In the genomic region with DNA sequence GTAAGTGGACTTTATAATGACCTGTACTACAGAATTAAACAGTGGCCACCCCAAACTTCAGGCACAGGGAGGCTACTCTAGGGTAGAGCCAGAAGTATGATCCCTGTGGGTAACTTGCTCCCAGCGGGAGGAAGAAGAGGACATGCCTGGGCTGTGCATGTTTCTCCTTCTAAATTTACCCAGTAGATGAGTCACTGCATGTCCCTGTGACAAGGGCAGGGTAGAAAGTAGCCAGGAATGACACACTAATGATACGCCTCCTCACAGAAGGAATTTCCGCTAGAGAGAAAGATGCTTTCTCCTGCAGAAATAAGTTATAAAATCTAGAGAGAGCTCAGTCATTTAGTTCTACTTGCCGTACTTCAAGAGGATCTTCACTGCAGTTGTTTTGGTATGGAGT, we compare ENCODE assay signal across 2 cellular contexts.
A peak's percentile ranks its signal among the peaks of the same experiment; 100 is the strongest.
TF ChIP-seq lines count a peak whose summit lies in the region.

No MANE protein-coding gene starts in this region.

TF ChIP-seq in HEK293, 187 proteins besides CTCF, POLR2A, EP300 and RAD21 (continued from another document):
- TF ChIP-seq PRDM1 (tag by site-specific recombination; IDR thresholded peaks at IDR 0.05): peak; percentile 68

TF ChIP-seq in K562, 482 proteins besides CTCF, POLR2A, EP300 and RAD21 (continued from another document):
- TF ChIP-seq, protein P1, sequence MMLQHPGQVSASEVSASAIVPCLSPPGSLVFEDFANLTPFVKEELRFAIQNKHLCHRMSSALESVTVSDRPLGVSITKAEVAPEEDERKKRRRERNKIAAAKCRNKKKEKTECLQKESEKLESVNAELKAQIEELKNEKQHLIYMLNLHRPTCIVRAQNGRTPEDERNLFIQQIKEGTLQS (IDR thresholded peaks at IDR 0.05): peak; percentile 55; the same call in 1 of the 2 replicates
- TF ChIP-seq, protein P1 (CRISPR knock-in tag; conservative IDR thresholded peaks at IDR 0.05): no peak
- TF ChIP-seq RFX5 (IDR thresholded peaks at IDR 0.05; ENCODE audit: low read depth, low read length) (no peak), LCOR (CRISPR knock-in tag; IDR thresholded peaks at IDR 0.05) (no peak), EGR1 (conservative IDR thresholded peaks at IDR 0.05) (peak; percentile 29), JUND (IDR thresholded peaks at IDR 0.05; ENCODE audit: borderline replicate concordance, low read depth, low read length) (peak; percentile 74), JUND (tag; IDR thresholded peaks at IDR 0.05; ENCODE audit: borderline replicate concordance, low read depth, low read length) (peak; percentile 65; the same call in 2 of the 3 replicates), GATAD2B (IDR thresholded peaks at IDR 0.05; ENCODE audit: borderline replicate concordance) (no peak), CBX1 (IDR thresholded peaks at IDR 0.05; ENCODE audit: low read depth) (no peak)
